ENCODE assay signal across 32 cellular contexts in genomic region chr6:55180258-55180657, GRCh38. TPM values are rescaled to one million over a fixed set of nuclear protein-coding genes. Genes with fewer than 3 reads are reported as not detected.
DNase-seq lines count a peak whose midpoint lies in the region; FAIRE-seq and TF ChIP-seq lines count a peak whose summit lies in the region.
"Had no signal": no experiment of that assay in that cellular context is flagged by ENCODE, and none has a peak within 500 bp of the region (broad histone marks: within the 10 kb centered on the region; RNA-seq: fewer than 3 reads in every experiment).

No MANE protein-coding gene starts in this region.

- intact Hi-C loops in MCF 10A (cut with micrococcal nuclease) (no loop called here), breast epithelium (cut with DNase I; ENCODE audit: low total_unique reads) (loop anchor here (2.0 kb wide), 1 partner anchor 71 kb away; no protein-coding TSS in a partner anchor)

- H3K4me1 Mint-ChIP-seq in MCF 10A (ENCODE audit: insufficient read depth, unreplicated experiment) = no peaks in the 10 kb centered on the region
- H3K4me1 Mint-ChIP-seq: CD4-positive, alpha-beta memory T cell had no signal

- H3K27me3 Mint-ChIP-seq in MCF 10A (ENCODE audit: insufficient read depth, unreplicated experiment) = peaks cover 17% of the 10 kb centered on the region
- H3K27me3 Mint-ChIP-seq: CD4-positive, alpha-beta memory T cell had no signal

- TF ChIP-seq POLR2A in breast epithelium (IDR thresholded peaks at IDR 0.05) = no peak

- TF ChIP-seq CTCF in MCF 10A (IDR thresholded peaks at IDR 0.05; ENCODE audit: unreplicated experiment) (no peak), breast epithelium (IDR thresholded peaks at IDR 0.05) (no peak), osteoblast (IDR thresholded peaks at IDR 0.05; ENCODE audit: extremely low read depth, low read depth, low read length) (no peak), coronary artery (IDR thresholded peaks at IDR 0.05) (no peak)

- H3K27ac ChIP-seq in breast epithelium = no peak overlapping the region
- no peak overlapping the region for H3K27ac ChIP-seq in osteoblast (ENCODE audit: low read depth, low read length)
- H3K27ac ChIP-seq in coronary artery = no peak overlapping the region
- H3K27ac ChIP-seq: A549, KMS-11, SK-N-MC had no signal

- no peak overlapping the region for H3K27ac Mint-ChIP-seq in MCF 10A (ENCODE audit: low read depth, unreplicated experiment)
- H3K27ac Mint-ChIP-seq: CD4-positive, alpha-beta memory T cell; T-helper 1 cell treated with Interleukin-12 subunit alpha and Interleukin-12 subunit beta and Interleukin-4 antibody, amounts not matched to agents 30 μg/mL and 1 μg/mL, for 36 hours had no signal

- no peak for FAIRE-seq in GM19239 (lab: Jason Lieb, UNC)
- FAIRE-seq: A549, GM12878, RCC 7860 had no signal

- H3K27me3 ChIP-seq in breast epithelium (peaks cover 0 to 11% of the 10 kb centered on the region in 2 donors), osteoblast (ENCODE audit: insufficient read depth, low read length) (peaks cover 5% of the 10 kb centered on the region)

- BruUV-seq in MCF 10A (replicated peaks; lab: Mats Ljungman, UMichigan) = no TSS peak

- no peak overlapping the region for H2AFZ ChIP-seq in osteoblast (ENCODE audit: low read length)

- H4K20me1 ChIP-seq in osteoblast (ENCODE audit: insufficient read depth, low read length) = no peaks in the 10 kb centered on the region

- no peak overlapping the region for H3K4me3 ChIP-seq in breast epithelium
- no peak overlapping the region for H3K4me3 ChIP-seq in osteoblast (ENCODE audit: insufficient read depth, low read length)
- no peak overlapping the region for H3K4me3 ChIP-seq in coronary artery
- H3K4me3 ChIP-seq: A549, GM12878, SK-N-MC had no signal

- H3K4me2 ChIP-seq in osteoblast (ENCODE audit: insufficient read depth, low read length) = no peak overlapping the region
- H3K4me2 ChIP-seq: A549, KMS-11 had no signal

- no peak overlapping the region for H3K4me3 Mint-ChIP-seq in MCF 10A (ENCODE audit: unreplicated experiment)
- H3K4me3 Mint-ChIP-seq: CD4-positive, alpha-beta memory T cell; T-helper 1 cell treated with Interleukin-12 subunit alpha and Interleukin-12 subunit beta and Interleukin-4 antibody, amounts not matched to agents 30 μg/mL and 1 μg/mL, for 36 hours had no signal

- DNase-seq in MCF 10A (ENCODE audit: unreplicated experiment) (peak; percentile 1), breast epithelium (ENCODE audit: low spot score in 2 of 2) (no peak), NCI-H1105 (lab: John Stamatoyannopoulos, UW) (peak; percentile 1), OCI-M1 (lab: John Stamatoyannopoulos, UW) (peak; percentile 7), osteoblast (ENCODE audit: insufficient read length, low spot score, missing footprints) (peak; percentile 23), GM19239 (ENCODE audit: insufficient read length, low spot score) (no peak), coronary artery (ENCODE audit: low spot score) (no peak)
- DNase-seq in activated effector memory CD4-positive, alpha-beta T cell treated with anti-CD3 and anti-CD28 coated beads, Interleukin-2, amount 50 U/mL, for 16 hours = no peak
- DNase-seq: C1 segment of cervical spinal cord; CD4-positive, alpha-beta memory T cell; COR-L47; DMS53; EL; GDM1; GOT3; HCEC 1CT; IMR-90; NCI-H1417; NCI-H1694; NCI-H2029 treated with DMSO at 0.1 percent for 48 hours; NCI-H2171; NCI-H226; NCI-H510A; NCI-H69; SIG-M5; SW 1271 had no signal

- POLR2A ChIA-PET in MCF 10A (lab: Yijun Ruan, JAX) = interaction anchor here (1.0 kb wide), 1 partner anchor 20 kb away, joined by 3 read pairs; no protein-coding TSS in a partner anchor

- H3K9me3 ChIP-seq in breast epithelium (no peaks in the 10 kb centered on the region), osteoblast (ENCODE audit: low read depth, low read length) (no peaks in the 10 kb centered on the region)
- H3K9me3 ChIP-seq: A549 had no signal

- H3K9me3 Mint-ChIP-seq in MCF 10A (ENCODE audit: unreplicated experiment) = no peaks in the 10 kb centered on the region
- H3K9me3 Mint-ChIP-seq: T-helper 1 cell treated with Interleukin-12 subunit alpha and Interleukin-12 subunit beta and Interleukin-4 antibody, amounts not matched to agents 30 μg/mL and 1 μg/mL, for 36 hours had no signal

- no peaks in the 10 kb centered on the region for H3K79me2 ChIP-seq in osteoblast (ENCODE audit: insufficient read depth, low read length)

- H3K36me3 Mint-ChIP-seq in MCF 10A (ENCODE audit: insufficient read depth, unreplicated experiment) = no peaks in the 10 kb centered on the region
- H3K36me3 Mint-ChIP-seq: CD4-positive, alpha-beta memory T cell had no signal

- H3K36me3 ChIP-seq in breast epithelium (no peaks in the 10 kb centered on the region), osteoblast (ENCODE audit: insufficient read depth, low read length) (no peaks in the 10 kb centered on the region)

- H3K4me1 ChIP-seq in breast epithelium (no peaks in the 10 kb centered on the region), osteoblast (ENCODE audit: insufficient read depth, low read length) (no peaks in the 10 kb centered on the region)
- H3K4me1 ChIP-seq: A549 had no signal

- CTCF ChIA-PET in MCF 10A (lab: Yijun Ruan, JAX) = no interaction called here

RNA-seq across cellular contexts. Expression of gene HCRTR2, which starts 5.9 kb away (rescaled TPM):
- not detected in 2 replicates for total RNA-seq in MCF 10A (2022)
- total RNA-seq in breast epithelium = not detected
- total RNA-seq in osteoblast = under 0.01 TPM in 1 of 2 replicates, not detected in the other
- total RNA-seq: CD4-positive, alpha-beta memory T cell; GM12878; IMR-90 had no signal

Comparison
In these comparisons a context has a peak if more than half of its experiments do, and no peak if none do; other contexts are left out.
1. DNase-seq: peak in MCF 10A (single experiment), NCI-H1105 (single experiment), OCI-M1 (single experiment) and osteoblast (single experiment); none in breast epithelium (0 of 2), activated effector memory CD4-positive, alpha-beta T cell treated with anti-CD3 and anti-CD28 coated beads, Interleukin-2, amount 50 U/mL, for 16 hours (single experiment), GM19239 (single experiment) and coronary artery (single experiment).